Comparison of ENCODE assay signal across 8 cellular contexts in genomic region chr9:137534256-137535119, GRCh38. TPM values are rescaled to one million over a fixed set of nuclear protein-coding genes. Genes with fewer than 3 reads are reported as not detected.
DNase-seq lines count a peak whose midpoint lies in the region; ATAC-seq and TF ChIP-seq lines count a peak whose summit lies in the region.

No MANE protein-coding gene starts in this region.

- H3K4ac ChIP-seq in mesenchymal stem cell (ENCODE audit: low read depth in 1 of 2, low read length in 2 of 2): no peak overlapping the region

- H3K4me2 ChIP-seq in mesenchymal stem cell (ENCODE audit: low read length, poor library complexity, severe bottlenecking): no peak overlapping the region

- H3K4me1 ChIP-seq in mesenchymal stem cell (ENCODE audit: control insufficient read depth, insufficient read depth, low read depth, low read length): peaks cover 3% of the 10 kb centered on the region

- H3K14ac ChIP-seq in mesenchymal stem cell (ENCODE audit: low read length in 2 of 2): no peak overlapping the region

- H3K27ac Mint-ChIP-seq in effector memory CD8-positive, alpha-beta T cell: peak overlapping the region in 1 of 2 donors; percentile 48

- no peak overlapping the region for H4K8ac ChIP-seq in mesenchymal stem cell (ENCODE audit: low read length)

- no peaks in the 10 kb centered on the region for H3K9me3 Mint-ChIP-seq in effector memory CD8-positive, alpha-beta T cell

- peaks cover 20% of the 10 kb centered on the region in 2 donors for H3K4me1 Mint-ChIP-seq in effector memory CD8-positive, alpha-beta T cell (ENCODE audit: low read depth in 2 of 2)

- no peak overlapping the region for H3K18ac ChIP-seq in mesenchymal stem cell (ENCODE audit: low read depth in 1 of 2, low read length in 2 of 2)

- no peak overlapping the region for H3K4me3 Mint-ChIP-seq in effector memory CD8-positive, alpha-beta T cell

- H4K91ac ChIP-seq in mesenchymal stem cell (ENCODE audit: low read length): no peak overlapping the region

- no peaks in the 10 kb centered on the region for H3K27me3 ChIP-seq in mesenchymal stem cell (ENCODE audit: control insufficient read depth in 1 of 2, insufficient read depth in 1 of 2, low read length in 2 of 2)

- 60% methylated on average over 19 of the region's 19 CpGs for WGBS in mesenchymal stem cell

- no peak overlapping the region for H2BK5ac ChIP-seq in mesenchymal stem cell (ENCODE audit: low read depth, low read length, poor library complexity, severe bottlenecking)

- H3K79me1 ChIP-seq in mesenchymal stem cell (replicated peaks; ENCODE audit: low read length, poor library complexity, severe bottlenecking): peaks cover 4% of the 10 kb centered on the region

- no peak overlapping the region for H3K4me3 ChIP-seq in mesenchymal stem cell (ENCODE audit: insufficient read depth in 1 of 2, low read depth in 1 of 2, low read length in 2 of 2)

- no peak overlapping the region for H2BK12ac ChIP-seq in mesenchymal stem cell (ENCODE audit: low read length in 2 of 2)

- H2AFZ ChIP-seq in mesenchymal stem cell (ENCODE audit: low read depth, low read length): no peak overlapping the region

- no peaks in the 10 kb centered on the region for H3K9me3 ChIP-seq in mesenchymal stem cell (ENCODE audit: control insufficient read depth, low read length)

- H3K36me3 ChIP-seq in mesenchymal stem cell (ENCODE audit: control insufficient read depth in 1 of 2, insufficient read depth in 2 of 2, low read depth in 1 of 2, low read length in 2 of 2): peaks cover 0 to 8% of the 10 kb centered on the region in 2 experiments

- DNase-seq in stimulated activated CD4-positive, alpha-beta T cell treated with anti-CD3 and anti-CD28 coated beads, Interleukin-4, amount 100 ng/mL, for 24 hours: peak; percentile 27
- DNase-seq in stimulated activated CD4-positive, alpha-beta T cell treated with anti-CD3 and anti-CD28 coated beads, Interleukin-4, amount 100 ng/mL, for 1 hour: no peak
- DNase-seq in NCI-H1048 (lab: John Stamatoyannopoulos, UW) (peak; percentile 15), mesenchymal stem cell (peak; percentile 77)
- DNase-seq in effector memory CD8-positive, alpha-beta T cell: no peak

- no peak overlapping the region for H2BK15ac ChIP-seq in mesenchymal stem cell (ENCODE audit: low read depth, poor library complexity, severe bottlenecking)

- peak overlapping the region; percentile 66 for H3K9ac ChIP-seq in mesenchymal stem cell (ENCODE audit: low read length)

- H2BK120ac ChIP-seq in mesenchymal stem cell (ENCODE audit: low read depth, low read length): no peak overlapping the region

- H3K27me3 Mint-ChIP-seq in effector memory CD8-positive, alpha-beta T cell: no peaks in the 10 kb centered on the region

- ATAC-seq in SK-N-SH treated with all-trans-retinoic acid at 6 μM for 48 hours (peak; percentile 95), HG02981 (IDR thresholded peaks at IDR 0.05; ENCODE audit: unreplicated experiment) (no peak), HG03442 (IDR thresholded peaks at IDR 0.05; ENCODE audit: unreplicated experiment) (no peak)
- ATAC-seq in effector memory CD8-positive, alpha-beta T cell (replicated peaks): peak; percentile 47

- no peak overlapping the region for H3K27ac ChIP-seq in mesenchymal stem cell (ENCODE audit: low read length, poor library complexity, severe bottlenecking)

- H3K36me3 Mint-ChIP-seq in effector memory CD8-positive, alpha-beta T cell (ENCODE audit: insufficient read depth): peaks cover 10% of the 10 kb centered on the region

- no peak overlapping the region for H3K23ac ChIP-seq in mesenchymal stem cell (ENCODE audit: low read length in 2 of 2)

- H2AK5ac ChIP-seq in mesenchymal stem cell (ENCODE audit: low read length, severe bottlenecking): no peak overlapping the region

TF ChIP-seq in SK-N-SH treated with all-trans-retinoic acid at 6 μM for 48 hours, 23 proteins besides CTCF, POLR2A, EP300 and RAD21:
- TF ChIP-seq TOX (CRISPR knock-in tag; IDR thresholded peaks at IDR 0.05; ENCODE audit: borderline replicate concordance): no peak
- no peak for TF ChIP-seq BACH2 (CRISPR knock-in tag; IDR thresholded peaks at IDR 0.05; ENCODE audit: borderline replicate concordance)

RNA-seq across cellular contexts. Expression of gene PNPLA7, which starts 15.7 kb away (rescaled TPM):
- polyA plus RNA-seq in mesenchymal stem cell (2013, experiment 1 of 2): 1.1 TPM
- polyA plus RNA-seq in mesenchymal stem cell (2013, experiment 2 of 2): 1.2 TPM

RNA-seq across cellular contexts. Expression of gene MRPL41, which starts 17.2 kb away (rescaled TPM):
- 57.4 TPM for polyA plus RNA-seq in mesenchymal stem cell (2013, experiment 1 of 2)
- 58.2 TPM for polyA plus RNA-seq in mesenchymal stem cell (2013, experiment 2 of 2)

RNA-seq across cellular contexts. Expression of gene DPH7, which starts 44.2 kb away (rescaled TPM):
- polyA plus RNA-seq in mesenchymal stem cell (2013, experiment 1 of 2): 14.4 TPM
- 14.8 TPM for polyA plus RNA-seq in mesenchymal stem cell (2013, experiment 2 of 2)

RNA-seq across cellular contexts. Expression of gene ZMYND19, which starts 55.8 kb away (rescaled TPM):
- 13.6 TPM for polyA plus RNA-seq in mesenchymal stem cell (2013, experiment 1 of 2)
- polyA plus RNA-seq in mesenchymal stem cell (2013, experiment 2 of 2): 13.2 TPM

Comparison
In these comparisons a context has a peak if more than half of its experiments do, and no peak if none do; other contexts are left out.
1. DNase-seq: peak in stimulated activated CD4-positive, alpha-beta T cell treated with anti-CD3 and anti-CD28 coated beads, Interleukin-4, amount 100 ng/mL, for 24 hours (single experiment), NCI-H1048 (single experiment) and mesenchymal stem cell (single experiment); none in stimulated activated CD4-positive, alpha-beta T cell treated with anti-CD3 and anti-CD28 coated beads, Interleukin-4, amount 100 ng/mL, for 1 hour (single experiment) and effector memory CD8-positive, alpha-beta T cell (0 of 3).
2. ATAC-seq: peak in SK-N-SH treated with all-trans-retinoic acid at 6 μM for 48 hours (single experiment) and effector memory CD8-positive, alpha-beta T cell (single experiment); none in HG02981 (single experiment) and HG03442 (single experiment).